Comparison of ENCODE assay signal across 1 cellular context in genomic region chr17:37162800-37163199, GRCh38.
TF ChIP-seq lines count a peak whose summit lies in the region.

No MANE protein-coding gene starts in this region.

TF ChIP-seq in WTC11, 78 proteins besides CTCF, POLR2A, EP300 and RAD21 (continued from another document):
- TF ChIP-seq FOXP4 (CRISPR knock-in tag; IDR thresholded peaks at IDR 0.05), result no peak
- TF ChIP-seq ERG (CRISPR knock-in tag; IDR thresholded peaks at IDR 0.05), result no peak
- TF ChIP-seq RELA (CRISPR knock-in tag; IDR thresholded peaks at IDR 0.05; ENCODE audit: borderline replicate concordance), result no peak
- no peak for TF ChIP-seq GRHL2 (CRISPR knock-in tag; IDR thresholded peaks at IDR 0.05; ENCODE audit: insufficient replicate concordance, severe bottlenecking)
